In the genomic region with DNA sequence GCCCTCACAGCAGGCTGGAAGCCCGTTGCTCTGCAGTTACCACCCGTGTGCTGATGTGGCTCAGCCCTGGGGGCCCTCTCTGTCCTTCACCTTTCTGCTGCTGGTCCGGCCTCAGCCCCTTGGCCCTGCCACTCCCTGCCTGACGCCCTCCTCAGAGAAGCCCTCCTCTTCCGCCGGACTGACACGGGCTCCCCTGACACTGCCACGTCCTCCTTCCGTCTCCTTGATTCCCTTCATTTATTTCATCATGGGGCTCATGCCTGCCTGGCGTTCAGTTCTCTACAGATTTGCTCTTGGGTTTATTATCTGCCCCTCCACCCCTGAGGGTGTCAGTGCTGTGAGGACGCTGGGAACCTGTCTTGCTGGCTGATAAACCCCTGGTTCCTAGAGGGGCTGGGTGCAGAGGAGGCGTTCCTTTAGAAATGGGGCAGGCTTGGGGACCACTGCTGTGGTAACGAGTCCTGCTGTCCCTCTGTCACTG, we compare ENCODE assay signal across 19 cellular contexts. TPM values are rescaled to one million over a fixed set of nuclear protein-coding genes. Genes with fewer than 3 reads are reported as not detected.
DNase-seq lines count a peak whose midpoint lies in the region; ATAC-seq and TF ChIP-seq lines count a peak whose summit lies in the region.
"Had no signal": no experiment of that assay in that cellular context is flagged by ENCODE, and none has a peak within 500 bp of the region (broad histone marks: within the 10 kb centered on the region; RNA-seq: fewer than 3 reads in every experiment).

No MANE protein-coding gene starts in this region.

- in situ Hi-C loops in KBM-7 (cut with MboI; ENCODE audit: low pct_unique_long_range_greater_than_20kb, low sequenced_read_pairs), result no loop called here

- no peak overlapping the region for H2BK15ac ChIP-seq in mesenchymal stem cell (ENCODE audit: low read depth, poor library complexity, severe bottlenecking)

- H2BK5ac ChIP-seq in mesenchymal stem cell (ENCODE audit: low read depth, low read length, poor library complexity, severe bottlenecking), result no peak overlapping the region

- H3K4me1 Mint-ChIP-seq in Caco-2 (ENCODE audit: low read depth, unreplicated experiment), result no peaks in the 10 kb centered on the region
- peaks cover 13% of the 10 kb centered on the region for H3K4me1 Mint-ChIP-seq in WTC11
- peaks cover 0 to 5% of the 10 kb centered on the region in 2 donors for H3K4me1 Mint-ChIP-seq in effector memory CD8-positive, alpha-beta T cell (ENCODE audit: low read depth in 2 of 2)
- H3K4me1 Mint-ChIP-seq: CD4-positive, alpha-beta memory T cell had no signal

- no peak overlapping the region for H3K14ac ChIP-seq in mesenchymal stem cell (ENCODE audit: low read length in 2 of 2)

- no peaks in the 10 kb centered on the region for H3K9me3 Mint-ChIP-seq in Caco-2 (ENCODE audit: unreplicated experiment)
- H3K9me3 Mint-ChIP-seq in WTC11, result no peaks in the 10 kb centered on the region
- no peaks in the 10 kb centered on the region for H3K9me3 Mint-ChIP-seq in effector memory CD8-positive, alpha-beta T cell
- H3K9me3 Mint-ChIP-seq: CD4-positive, alpha-beta memory T cell had no signal

- H3K23ac ChIP-seq in mesenchymal stem cell (ENCODE audit: low read length in 2 of 2), result no peak overlapping the region

- H4K8ac ChIP-seq in mesenchymal stem cell (ENCODE audit: low read length), result no peak overlapping the region

- H2BK120ac ChIP-seq in mesenchymal stem cell (ENCODE audit: low read depth, low read length), result no peak overlapping the region

- ATAC-seq in WTC11 (no peak), sciatic nerve (peak; percentile 4)
- ATAC-seq in effector memory CD8-positive, alpha-beta T cell (replicated peaks), result no peak
- ATAC-seq in activated CD4-positive, CD25-positive, alpha-beta regulatory T cell treated with anti-CD3 and anti-CD28 coated beads, Interleukin-2, amount 50 U/mL, for 24 hours, result no peak
- ATAC-seq: GM12878 had no signal

- H3K27me3 Mint-ChIP-seq in Caco-2 (ENCODE audit: insufficient read depth, unreplicated experiment) (no peaks in the 10 kb centered on the region), WTC11 (ENCODE audit: low read depth) (no peaks in the 10 kb centered on the region)
- peaks cover 24 to 57% of the 10 kb centered on the region in 2 donors for H3K27me3 Mint-ChIP-seq in effector memory CD8-positive, alpha-beta T cell

- TF ChIP-seq CTCF in Caco-2 (IDR thresholded peaks at IDR 0.05; ENCODE audit: insufficient read depth in 1 of 2, low read depth in 1 of 2, low read length in 1 of 2, severe bottlenecking in 1 of 2, unreplicated experiment in 1 of 2) (no peak), WTC11 (IDR thresholded peaks at IDR 0.05) (no peak)

- no peak overlapping the region for H3K4ac ChIP-seq in mesenchymal stem cell (ENCODE audit: low read depth in 1 of 2, low read length in 2 of 2)

- H3K4me3 Mint-ChIP-seq in Caco-2 (ENCODE audit: unreplicated experiment) (no peak overlapping the region), WTC11 (no peak overlapping the region)
- H3K4me3 Mint-ChIP-seq in effector memory CD8-positive, alpha-beta T cell, result no peak overlapping the region
- H3K4me3 Mint-ChIP-seq: CD4-positive, alpha-beta memory T cell had no signal

- H3K4me3 ChIP-seq in Caco-2 (ENCODE audit: low read depth, low read length) (no peak overlapping the region), mesenchymal stem cell (ENCODE audit: insufficient read depth in 1 of 2, low read depth in 1 of 2, low read length in 2 of 2) (peak overlapping the region in 1 of 2 experiments; percentile 41)
- H3K4me3 ChIP-seq: GM12878 had no signal

- H3K4me1 ChIP-seq in Caco-2, result 0 out of 2 replicates have a peak, but pooled peaks cover 4% of the 10 kb centered on the region
- no peaks in the 10 kb centered on the region for H3K4me1 ChIP-seq in mesenchymal stem cell (ENCODE audit: control insufficient read depth, insufficient read depth, low read depth, low read length)

- peak overlapping the region; percentile 72 for H3K9ac ChIP-seq in mesenchymal stem cell (ENCODE audit: low read length)

- DNase-seq in Caco-2 (no peak), WTC11 (ENCODE audit: low spot score) (no peak), mesenchymal stem cell (no peak), sciatic nerve (ENCODE audit: low spot score) (no peak), KBM-7 (no peak)
- no peak for DNase-seq in effector memory CD8-positive, alpha-beta T cell
- DNase-seq: Calu3; CD4-positive, alpha-beta memory T cell; DMS53; EL; KG1; NCI-H1417 treated with DMSO at 0.1 percent for 48 hours; NCI-H1930; NCI-H226; NCI-H524; NCI-H82; SIG-M5 had no signal

- H3K27me3 ChIP-seq in Caco-2 (replicated peaks; ENCODE audit: control insufficient read depth, insufficient read depth, low read length) (no peaks in the 10 kb centered on the region), mesenchymal stem cell (ENCODE audit: control insufficient read depth in 1 of 2, insufficient read depth in 1 of 2, low read length in 2 of 2) (peaks cover 0 to 14% of the 10 kb centered on the region in 2 experiments)

- CTCF ChIA-PET in Caco-2 (lab: Charles Lee), result no interaction called here
- CTCF ChIA-PET in WTC11 (lab: Charles Lee), result interaction anchor here (0.9 to 2.8 kb wide), 2 partner anchors 9 to 72 kb away, joined by 3 to 11 read pairs; no protein-coding TSS in a partner anchor

- POLR2A ChIA-PET in Caco-2 (lab: Charles Lee) (no interaction called here), WTC11 (lab: Charles Lee) (no interaction called here)

- no peak overlapping the region for H2AK5ac ChIP-seq in mesenchymal stem cell (ENCODE audit: low read length, severe bottlenecking)

- no peak overlapping the region for H2BK12ac ChIP-seq in mesenchymal stem cell (ENCODE audit: low read length in 2 of 2)

- no TSS peak for BruUV-seq in Caco-2 (replicated peaks; lab: Mats Ljungman, UMichigan)

- H3K27ac ChIP-seq in mesenchymal stem cell (ENCODE audit: low read length, poor library complexity, severe bottlenecking), result no peak overlapping the region

- H3K36me3 ChIP-seq in Caco-2 (ENCODE audit: control insufficient read depth, insufficient read depth, low read length), result no peaks in the 10 kb centered on the region
- peaks cover 0 to 32% of the 10 kb centered on the region in 2 experiments for H3K36me3 ChIP-seq in mesenchymal stem cell (ENCODE audit: control insufficient read depth in 1 of 2, insufficient read depth in 2 of 2, low read depth in 1 of 2, low read length in 2 of 2)

- 82% methylated on average over 13 of the region's 13 CpGs for WGBS in mesenchymal stem cell

- no peak overlapping the region for H4K91ac ChIP-seq in mesenchymal stem cell (ENCODE audit: low read length)

- H3K18ac ChIP-seq in mesenchymal stem cell (ENCODE audit: low read depth in 1 of 2, low read length in 2 of 2), result no peak overlapping the region

- H3K27ac Mint-ChIP-seq in Caco-2 (ENCODE audit: unreplicated experiment) (peak overlapping the region; percentile 17), WTC11 (peak overlapping the region; percentile 10; the same call in 1 of the 2 replicates)
- H3K27ac Mint-ChIP-seq in effector memory CD8-positive, alpha-beta T cell, result no peak overlapping the region
- H3K27ac Mint-ChIP-seq: CD4-positive, alpha-beta memory T cell had no signal

- H3K9me3 ChIP-seq in Caco-2 (no peaks in the 10 kb centered on the region), mesenchymal stem cell (ENCODE audit: control insufficient read depth, low read length) (no peaks in the 10 kb centered on the region)

- no peak overlapping the region for H2AFZ ChIP-seq in mesenchymal stem cell (ENCODE audit: low read depth, low read length)

- intact Hi-C loops in Caco-2 (cut with micrococcal nuclease; ENCODE audit: unreplicated experiment), result no loop called here
- intact Hi-C loops in sciatic nerve (cut with DNase I), result no loop called here

- no peaks in the 10 kb centered on the region for H3K79me1 ChIP-seq in mesenchymal stem cell (replicated peaks; ENCODE audit: low read length, poor library complexity, severe bottlenecking)

- H3K4me2 ChIP-seq in mesenchymal stem cell (ENCODE audit: low read length, poor library complexity, severe bottlenecking), result no peak overlapping the region

- H3K36me3 Mint-ChIP-seq in Caco-2 (ENCODE audit: insufficient read depth, unreplicated experiment) (no peaks in the 10 kb centered on the region), WTC11 (no peaks in the 10 kb centered on the region)
- no peaks in the 10 kb centered on the region for H3K36me3 Mint-ChIP-seq in effector memory CD8-positive, alpha-beta T cell (ENCODE audit: insufficient read depth)
- H3K36me3 Mint-ChIP-seq: CD4-positive, alpha-beta memory T cell had no signal

TF ChIP-seq in WTC11, 78 proteins besides CTCF, POLR2A, EP300 and RAD21 (continues in another document):
- TF ChIP-seq, protein P1, sequence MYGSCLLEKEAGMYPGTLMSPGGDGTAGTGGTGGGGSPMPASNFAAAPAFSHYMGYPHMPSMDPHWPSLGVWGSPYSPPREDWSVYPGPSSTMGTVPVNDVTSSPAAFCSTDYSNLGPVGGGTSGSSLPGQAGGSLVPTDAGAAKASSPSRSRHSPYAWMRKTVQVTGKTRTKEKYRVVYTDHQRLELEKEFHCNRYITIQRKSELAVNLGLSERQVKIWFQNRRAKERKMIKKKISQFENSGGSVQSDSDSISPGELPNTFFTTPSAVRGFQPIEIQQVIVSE (CRISPR knock-in tag; IDR thresholded peaks at IDR 0.05; ENCODE audit: borderline replicate concordance), result no peak
- no peak for TF ChIP-seq NR2C2 (CRISPR knock-in tag; IDR thresholded peaks at IDR 0.05)
- no peak for TF ChIP-seq NFYB (CRISPR knock-in tag; conservative IDR thresholded peaks at IDR 0.05; ENCODE audit: low read depth)
- no peak for TF ChIP-seq OVOL2 (CRISPR knock-in tag; IDR thresholded peaks at IDR 0.05; ENCODE audit: borderline replicate concordance)
- TF ChIP-seq CREM (CRISPR knock-in tag; IDR thresholded peaks at IDR 0.05), result no peak
- no peak for TF ChIP-seq ZNF232 (CRISPR knock-in tag; IDR thresholded peaks at IDR 0.05)
- no peak for TF ChIP-seq HMGA2 (CRISPR knock-in tag; IDR thresholded peaks at IDR 0.05)
- TF ChIP-seq TP53 (CRISPR knock-in tag; IDR thresholded peaks at IDR 0.05), result no peak
- TF ChIP-seq CREB1 (CRISPR knock-in tag; IDR thresholded peaks at IDR 0.05), result no peak
- no peak for TF ChIP-seq NR1H2 (CRISPR knock-in tag; IDR thresholded peaks at IDR 0.05)
- TF ChIP-seq ESRRA (CRISPR knock-in tag; IDR thresholded peaks at IDR 0.05; ENCODE audit: borderline replicate concordance), result no peak
- TF ChIP-seq MLX (CRISPR knock-in tag; IDR thresholded peaks at IDR 0.05), result no peak

RNA-seq across cellular contexts. Expression of gene FBLN2, which starts 19.6 kb away (rescaled TPM):
- total RNA-seq in Caco-2 (2022) (36.7 and 48.8 TPM in 2 replicates), WTC11 (2021) (20.7 to 35.2 TPM (median 31.3 TPM) in 3 replicates), sciatic nerve (236 TPM)
- 39.0 TPM for polyA plus RNA-seq in mesenchymal stem cell (2013, experiment 1 of 2)
- 37.8 TPM for polyA plus RNA-seq in mesenchymal stem cell (2013, experiment 2 of 2)
- total RNA-seq: Calu3; CD4-positive, alpha-beta memory T cell had no signal
- polyA plus RNA-seq: CD4-positive, alpha-beta memory T cell had no signal

Comparison
In these comparisons a context has a peak if more than half of its experiments do, and no peak if none do; other contexts are left out.
1. H3K27ac Mint-ChIP-seq: peak in Caco-2 (single experiment) and WTC11 (single experiment); none in effector memory CD8-positive, alpha-beta T cell (0 of 2).